ENCODE assay signal across 1 cellular context in the genomic region with DNA sequence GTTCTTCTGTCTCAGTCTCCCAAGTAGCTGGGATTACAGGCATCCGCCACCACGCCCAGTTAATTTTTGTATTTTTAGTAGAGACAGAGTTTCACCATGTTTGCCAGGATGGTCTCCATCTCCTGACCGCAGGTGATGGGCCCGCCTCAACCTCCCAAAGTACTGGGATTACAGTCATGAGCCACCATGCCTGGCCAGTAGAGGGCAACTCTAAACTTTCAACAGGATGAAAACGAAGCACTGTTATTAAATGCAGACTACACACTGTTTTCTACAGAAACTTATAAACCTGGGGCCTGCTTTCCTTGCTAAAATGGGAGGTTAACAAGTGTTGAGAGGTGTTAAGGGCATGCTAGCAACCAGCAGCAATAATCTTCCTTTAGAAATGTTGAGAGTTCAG.
TF ChIP-seq lines count a peak whose summit lies in the region.

No MANE protein-coding gene starts in this region.

TF ChIP-seq in K562, 482 proteins besides CTCF, POLR2A, EP300 and RAD21:
- TF ChIP-seq ZFP91 (CRISPR knock-in tag; IDR thresholded peaks at IDR 0.05), result no peak
- TF ChIP-seq, protein P1, sequence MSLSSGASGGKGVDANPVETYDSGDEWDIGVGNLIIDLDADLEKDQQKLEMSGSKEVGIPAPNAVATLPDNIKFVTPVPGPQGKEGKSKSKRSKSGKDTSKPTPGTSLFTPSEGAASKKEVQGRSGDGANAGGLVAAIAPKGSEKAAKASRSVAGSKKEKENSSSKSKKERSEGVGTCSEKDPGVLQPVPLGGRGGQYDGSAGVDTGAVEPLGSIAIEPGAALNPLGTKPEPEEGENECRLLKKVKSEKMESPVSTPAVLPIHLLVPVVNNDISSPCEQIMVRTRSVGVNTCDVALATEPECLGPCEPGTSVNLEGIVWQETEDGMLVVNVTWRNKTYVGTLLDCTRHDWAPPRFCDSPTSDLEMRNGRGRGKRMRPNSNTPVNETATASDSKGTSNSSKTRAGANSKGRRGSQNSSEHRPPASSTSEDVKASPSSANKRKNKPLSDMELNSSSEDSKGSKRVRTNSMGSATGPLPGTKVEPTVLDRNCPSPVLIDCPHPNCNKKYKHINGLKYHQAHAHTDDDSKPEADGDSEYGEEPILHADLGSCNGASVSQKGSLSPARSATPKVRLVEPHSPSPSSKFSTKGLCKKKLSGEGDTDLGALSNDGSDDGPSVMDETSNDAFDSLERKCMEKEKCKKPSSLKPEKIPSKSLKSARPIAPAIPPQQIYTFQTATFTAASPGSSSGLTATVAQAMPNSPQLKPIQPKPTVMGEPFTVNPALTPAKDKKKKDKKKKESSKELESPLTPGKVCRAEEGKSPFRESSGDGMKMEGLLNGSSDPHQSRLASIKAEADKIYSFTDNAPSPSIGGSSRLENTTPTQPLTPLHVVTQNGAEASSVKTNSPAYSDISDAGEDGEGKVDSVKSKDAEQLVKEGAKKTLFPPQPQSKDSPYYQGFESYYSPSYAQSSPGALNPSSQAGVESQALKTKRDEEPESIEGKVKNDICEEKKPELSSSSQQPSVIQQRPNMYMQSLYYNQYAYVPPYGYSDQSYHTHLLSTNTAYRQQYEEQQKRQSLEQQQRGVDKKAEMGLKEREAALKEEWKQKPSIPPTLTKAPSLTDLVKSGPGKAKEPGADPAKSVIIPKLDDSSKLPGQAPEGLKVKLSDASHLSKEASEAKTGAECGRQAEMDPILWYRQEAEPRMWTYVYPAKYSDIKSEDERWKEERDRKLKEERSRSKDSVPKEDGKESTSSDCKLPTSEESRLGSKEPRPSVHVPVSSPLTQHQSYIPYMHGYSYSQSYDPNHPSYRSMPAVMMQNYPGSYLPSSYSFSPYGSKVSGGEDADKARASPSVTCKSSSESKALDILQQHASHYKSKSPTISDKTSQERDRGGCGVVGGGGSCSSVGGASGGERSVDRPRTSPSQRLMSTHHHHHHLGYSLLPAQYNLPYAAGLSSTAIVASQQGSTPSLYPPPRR (CRISPR knock-in tag; IDR thresholded peaks at IDR 0.05; ENCODE audit: borderline replicate concordance), result no peak
- TF ChIP-seq, protein P2, sequence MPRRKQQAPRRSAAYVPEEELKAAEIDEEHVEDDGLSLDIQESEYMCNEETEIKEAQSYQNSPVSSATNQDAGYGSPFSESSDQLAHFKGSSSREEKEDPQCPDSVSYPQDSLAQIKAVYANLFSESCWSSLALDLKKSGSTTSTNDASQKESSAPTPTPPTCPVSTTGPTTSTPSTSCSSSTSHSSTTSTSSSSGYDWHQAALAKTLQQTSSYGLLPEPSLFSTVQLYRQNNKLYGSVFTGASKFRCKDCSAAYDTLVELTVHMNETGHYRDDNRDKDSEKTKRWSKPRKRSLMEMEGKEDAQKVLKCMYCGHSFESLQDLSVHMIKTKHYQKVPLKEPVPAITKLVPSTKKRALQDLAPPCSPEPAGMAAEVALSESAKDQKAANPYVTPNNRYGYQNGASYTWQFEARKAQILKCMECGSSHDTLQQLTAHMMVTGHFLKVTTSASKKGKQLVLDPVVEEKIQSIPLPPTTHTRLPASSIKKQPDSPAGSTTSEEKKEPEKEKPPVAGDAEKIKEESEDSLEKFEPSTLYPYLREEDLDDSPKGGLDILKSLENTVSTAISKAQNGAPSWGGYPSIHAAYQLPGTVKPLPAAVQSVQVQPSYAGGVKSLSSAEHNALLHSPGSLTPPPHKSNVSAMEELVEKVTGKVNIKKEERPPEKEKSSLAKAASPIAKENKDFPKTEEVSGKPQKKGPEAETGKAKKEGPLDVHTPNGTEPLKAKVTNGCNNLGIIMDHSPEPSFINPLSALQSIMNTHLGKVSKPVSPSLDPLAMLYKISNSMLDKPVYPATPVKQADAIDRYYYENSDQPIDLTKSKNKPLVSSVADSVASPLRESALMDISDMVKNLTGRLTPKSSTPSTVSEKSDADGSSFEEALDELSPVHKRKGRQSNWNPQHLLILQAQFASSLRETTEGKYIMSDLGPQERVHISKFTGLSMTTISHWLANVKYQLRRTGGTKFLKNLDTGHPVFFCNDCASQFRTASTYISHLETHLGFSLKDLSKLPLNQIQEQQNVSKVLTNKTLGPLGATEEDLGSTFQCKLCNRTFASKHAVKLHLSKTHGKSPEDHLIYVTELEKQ (CRISPR knock-in tag; IDR thresholded peaks at IDR 0.05), result no peak
- no peak for TF ChIP-seq SAFB2 (IDR thresholded peaks at IDR 0.05; ENCODE audit: borderline replicate concordance, low read depth, low read length, severe bottlenecking)
- TF ChIP-seq ZNF507 (tag; conservative IDR thresholded peaks at IDR 0.05), result no peak
- TF ChIP-seq VEZF1 (CRISPR knock-in tag; IDR thresholded peaks at IDR 0.05), result no peak
- TF ChIP-seq HDAC3 (IDR thresholded peaks at IDR 0.05; ENCODE audit: borderline replicate concordance, partially characterized antibody), result no peak
- TF ChIP-seq SNRNP70 (optimal IDR thresholded peaks at IDR 0.05; ENCODE audit: low read depth, low read length), result no peak
- TF ChIP-seq, protein P3, sequence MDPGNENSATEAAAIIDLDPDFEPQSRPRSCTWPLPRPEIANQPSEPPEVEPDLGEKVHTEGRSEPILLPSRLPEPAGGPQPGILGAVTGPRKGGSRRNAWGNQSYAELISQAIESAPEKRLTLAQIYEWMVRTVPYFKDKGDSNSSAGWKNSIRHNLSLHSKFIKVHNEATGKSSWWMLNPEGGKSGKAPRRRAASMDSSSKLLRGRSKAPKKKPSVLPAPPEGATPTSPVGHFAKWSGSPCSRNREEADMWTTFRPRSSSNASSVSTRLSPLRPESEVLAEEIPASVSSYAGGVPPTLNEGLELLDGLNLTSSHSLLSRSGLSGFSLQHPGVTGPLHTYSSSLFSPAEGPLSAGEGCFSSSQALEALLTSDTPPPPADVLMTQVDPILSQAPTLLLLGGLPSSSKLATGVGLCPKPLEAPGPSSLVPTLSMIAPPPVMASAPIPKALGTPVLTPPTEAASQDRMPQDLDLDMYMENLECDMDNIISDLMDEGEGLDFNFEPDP (CRISPR knock-in tag; IDR thresholded peaks at IDR 0.05), result no peak
- no peak for TF ChIP-seq ZNF76 (CRISPR knock-in tag; IDR thresholded peaks at IDR 0.05; ENCODE audit: borderline replicate concordance)
- TF ChIP-seq NKRF (IDR thresholded peaks at IDR 0.05; ENCODE audit: borderline replicate concordance), result no peak
- TF ChIP-seq CBFA2T2 (conservative IDR thresholded peaks at IDR 0.05), result no peak
- no peak for TF ChIP-seq CCNT2 (IDR thresholded peaks at IDR 0.05; ENCODE audit: borderline replicate concordance, extremely low read depth, insufficient read length, low read depth, low read length)
- TF ChIP-seq, protein P4, sequence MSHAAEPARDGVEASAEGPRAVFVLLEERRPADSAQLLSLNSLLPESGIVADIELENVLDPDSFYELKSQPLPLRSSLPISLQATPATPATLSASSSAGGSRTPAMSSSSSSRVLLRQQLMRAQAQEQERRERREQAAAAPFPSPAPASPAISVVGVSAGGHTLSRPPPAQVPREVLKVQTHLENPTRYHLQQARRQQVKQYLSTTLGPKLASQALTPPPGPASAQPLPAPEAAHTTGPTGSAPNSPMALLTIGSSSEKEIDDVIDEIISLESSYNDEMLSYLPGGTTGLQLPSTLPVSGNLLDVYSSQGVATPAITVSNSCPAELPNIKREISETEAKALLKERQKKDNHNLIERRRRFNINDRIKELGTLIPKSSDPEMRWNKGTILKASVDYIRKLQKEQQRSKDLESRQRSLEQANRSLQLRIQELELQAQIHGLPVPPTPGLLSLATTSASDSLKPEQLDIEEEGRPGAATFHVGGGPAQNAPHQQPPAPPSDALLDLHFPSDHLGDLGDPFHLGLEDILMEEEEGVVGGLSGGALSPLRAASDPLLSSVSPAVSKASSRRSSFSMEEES (CRISPR knock-in tag; IDR thresholded peaks at IDR 0.05), result no peak
- TF ChIP-seq, protein P5, sequence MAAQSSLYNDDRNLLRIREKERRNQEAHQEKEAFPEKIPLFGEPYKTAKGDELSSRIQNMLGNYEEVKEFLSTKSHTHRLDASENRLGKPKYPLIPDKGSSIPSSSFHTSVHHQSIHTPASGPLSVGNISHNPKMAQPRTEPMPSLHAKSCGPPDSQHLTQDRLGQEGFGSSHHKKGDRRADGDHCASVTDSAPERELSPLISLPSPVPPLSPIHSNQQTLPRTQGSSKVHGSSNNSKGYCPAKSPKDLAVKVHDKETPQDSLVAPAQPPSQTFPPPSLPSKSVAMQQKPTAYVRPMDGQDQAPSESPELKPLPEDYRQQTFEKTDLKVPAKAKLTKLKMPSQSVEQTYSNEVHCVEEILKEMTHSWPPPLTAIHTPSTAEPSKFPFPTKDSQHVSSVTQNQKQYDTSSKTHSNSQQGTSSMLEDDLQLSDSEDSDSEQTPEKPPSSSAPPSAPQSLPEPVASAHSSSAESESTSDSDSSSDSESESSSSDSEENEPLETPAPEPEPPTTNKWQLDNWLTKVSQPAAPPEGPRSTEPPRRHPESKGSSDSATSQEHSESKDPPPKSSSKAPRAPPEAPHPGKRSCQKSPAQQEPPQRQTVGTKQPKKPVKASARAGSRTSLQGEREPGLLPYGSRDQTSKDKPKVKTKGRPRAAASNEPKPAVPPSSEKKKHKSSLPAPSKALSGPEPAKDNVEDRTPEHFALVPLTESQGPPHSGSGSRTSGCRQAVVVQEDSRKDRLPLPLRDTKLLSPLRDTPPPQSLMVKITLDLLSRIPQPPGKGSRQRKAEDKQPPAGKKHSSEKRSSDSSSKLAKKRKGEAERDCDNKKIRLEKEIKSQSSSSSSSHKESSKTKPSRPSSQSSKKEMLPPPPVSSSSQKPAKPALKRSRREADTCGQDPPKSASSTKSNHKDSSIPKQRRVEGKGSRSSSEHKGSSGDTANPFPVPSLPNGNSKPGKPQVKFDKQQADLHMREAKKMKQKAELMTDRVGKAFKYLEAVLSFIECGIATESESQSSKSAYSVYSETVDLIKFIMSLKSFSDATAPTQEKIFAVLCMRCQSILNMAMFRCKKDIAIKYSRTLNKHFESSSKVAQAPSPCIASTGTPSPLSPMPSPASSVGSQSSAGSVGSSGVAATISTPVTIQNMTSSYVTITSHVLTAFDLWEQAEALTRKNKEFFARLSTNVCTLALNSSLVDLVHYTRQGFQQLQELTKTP (IDR thresholded peaks at IDR 0.05; ENCODE audit: low read depth in 1 of 2, partially characterized antibody in 2 of 2), result no peak
- no peak for TF ChIP-seq SMAD4 (CRISPR knock-in tag; conservative IDR thresholded peaks at IDR 0.05)
- no peak for TF ChIP-seq SREBF2 (CRISPR knock-in tag; IDR thresholded peaks at IDR 0.05)
- no peak for TF ChIP-seq ZNF212 (CRISPR knock-in tag; IDR thresholded peaks at IDR 0.05)
- no peak for TF ChIP-seq ELF1 (tag; IDR thresholded peaks at IDR 0.05)
- no peak for TF ChIP-seq U2AF2 (optimal IDR thresholded peaks at IDR 0.05; ENCODE audit: low read depth, low read length)
